1 cellular context compared by ENCODE assay signal in genomic region chr6:27688014-27688586, GRCh38.
TF ChIP-seq lines count a peak whose summit lies in the region.

No MANE protein-coding gene starts in this region.

TF ChIP-seq in HepG2, 621 proteins besides CTCF, POLR2A, EP300 and RAD21 (continued from another document and continues in another):
- no peak for TF ChIP-seq ZNF407 (CRISPR knock-in tag; IDR thresholded peaks at IDR 0.05; ENCODE audit: not compliant biosample characterization)
- no peak for TF ChIP-seq ZNF773 (CRISPR knock-in tag; IDR thresholded peaks at IDR 0.05; ENCODE audit: borderline replicate concordance)
- no peak for TF ChIP-seq ZNF367 (CRISPR knock-in tag; IDR thresholded peaks at IDR 0.05; ENCODE audit: borderline replicate concordance)
- TF ChIP-seq SATB2 (CRISPR knock-in tag; IDR thresholded peaks at IDR 0.05), result no peak
- TF ChIP-seq TGIF2 (CRISPR knock-in tag; IDR thresholded peaks at IDR 0.05), result peak; percentile 80
- no peak for TF ChIP-seq ZNF468 (CRISPR knock-in tag; IDR thresholded peaks at IDR 0.05)
- TF ChIP-seq ZNF646 (CRISPR knock-in tag; IDR thresholded peaks at IDR 0.05), result no peak; the same call in 1 of the 2 replicates
- no peak for TF ChIP-seq POLR2AphosphoS2 (IDR thresholded peaks at IDR 0.05; ENCODE audit: low read depth, low read length)
- no peak for TF ChIP-seq ZNF225 (CRISPR knock-in tag; IDR thresholded peaks at IDR 0.05)
- no peak for TF ChIP-seq AGO1 (IDR thresholded peaks at IDR 0.05; ENCODE audit: low read depth, low read length, poor library complexity, severe bottlenecking)
- TF ChIP-seq ZNF710 (CRISPR knock-in tag; IDR thresholded peaks at IDR 0.05; ENCODE audit: borderline replicate concordance), result peak; percentile 78
- peak; percentile 74; the same call in 1 of the 2 replicates for TF ChIP-seq SP4 (CRISPR knock-in tag; IDR thresholded peaks at IDR 0.05)
- no peak for TF ChIP-seq ZNF577 (CRISPR knock-in tag; IDR thresholded peaks at IDR 0.05; ENCODE audit: borderline replicate concordance, low read depth)
- peak; percentile 68; the same call in 1 of the 2 replicates for TF ChIP-seq DR1 (CRISPR knock-in tag; IDR thresholded peaks at IDR 0.05)
- peak; percentile 41 for TF ChIP-seq ZNF781 (CRISPR knock-in tag; IDR thresholded peaks at IDR 0.05; ENCODE audit: borderline replicate concordance, not compliant biosample characterization)
- TF ChIP-seq KDM4B (CRISPR knock-in tag; IDR thresholded peaks at IDR 0.05), result peak; percentile 89; the same call in 1 of the 2 replicates
- TF ChIP-seq ZNF124 (CRISPR knock-in tag; IDR thresholded peaks at IDR 0.05), result peak; percentile 92
- TF ChIP-seq ATF4 (CRISPR knock-in tag; IDR thresholded peaks at IDR 0.05), result peak in 1 of 2 experiments; percentile 35; a peak in 1 of 4 replicates
- TF ChIP-seq CERS6 (CRISPR knock-in tag; IDR thresholded peaks at IDR 0.05), result no peak
- peak; percentile 96 for TF ChIP-seq ZNF878 (CRISPR knock-in tag; IDR thresholded peaks at IDR 0.05)
- TF ChIP-seq ZNF513 (CRISPR knock-in tag; conservative IDR thresholded peaks at IDR 0.05), result peak; percentile 95
- no peak for TF ChIP-seq GLMP (CRISPR knock-in tag; IDR thresholded peaks at IDR 0.05; ENCODE audit: borderline replicate concordance)
- TF ChIP-seq YY1 (IDR thresholded peaks at IDR 0.05; ENCODE audit: insufficient read depth, insufficient replicate concordance, low read depth, low read length), result peak; percentile 42
- TF ChIP-seq ZC3H13 (CRISPR knock-in tag; IDR thresholded peaks at IDR 0.05), result no peak
- TF ChIP-seq ATRX (CRISPR knock-in tag; IDR thresholded peaks at IDR 0.05; ENCODE audit: borderline replicate concordance), result no peak
- peak; percentile 78 for TF ChIP-seq DRAP1 (CRISPR knock-in tag; IDR thresholded peaks at IDR 0.05)
- no peak for TF ChIP-seq CBX2 (IDR thresholded peaks at IDR 0.05; ENCODE audit: low read depth, low read length)
- TF ChIP-seq CBX2 (CRISPR knock-in tag; IDR thresholded peaks at IDR 0.05; ENCODE audit: low read depth), result 0 out of 2 replicates have a peak, but pooled peaks have one; percentile 17
- no peak for TF ChIP-seq CBFB (CRISPR knock-in tag; IDR thresholded peaks at IDR 0.05)
- TF ChIP-seq HNF1B (CRISPR knock-in tag; IDR thresholded peaks at IDR 0.05), result peak; percentile 96
- peak; percentile 81 for TF ChIP-seq ISL2 (CRISPR knock-in tag; IDR thresholded peaks at IDR 0.05)
- TF ChIP-seq HHEX (CRISPR knock-in tag; IDR thresholded peaks at IDR 0.05), result no peak
